In the genomic region with DNA sequence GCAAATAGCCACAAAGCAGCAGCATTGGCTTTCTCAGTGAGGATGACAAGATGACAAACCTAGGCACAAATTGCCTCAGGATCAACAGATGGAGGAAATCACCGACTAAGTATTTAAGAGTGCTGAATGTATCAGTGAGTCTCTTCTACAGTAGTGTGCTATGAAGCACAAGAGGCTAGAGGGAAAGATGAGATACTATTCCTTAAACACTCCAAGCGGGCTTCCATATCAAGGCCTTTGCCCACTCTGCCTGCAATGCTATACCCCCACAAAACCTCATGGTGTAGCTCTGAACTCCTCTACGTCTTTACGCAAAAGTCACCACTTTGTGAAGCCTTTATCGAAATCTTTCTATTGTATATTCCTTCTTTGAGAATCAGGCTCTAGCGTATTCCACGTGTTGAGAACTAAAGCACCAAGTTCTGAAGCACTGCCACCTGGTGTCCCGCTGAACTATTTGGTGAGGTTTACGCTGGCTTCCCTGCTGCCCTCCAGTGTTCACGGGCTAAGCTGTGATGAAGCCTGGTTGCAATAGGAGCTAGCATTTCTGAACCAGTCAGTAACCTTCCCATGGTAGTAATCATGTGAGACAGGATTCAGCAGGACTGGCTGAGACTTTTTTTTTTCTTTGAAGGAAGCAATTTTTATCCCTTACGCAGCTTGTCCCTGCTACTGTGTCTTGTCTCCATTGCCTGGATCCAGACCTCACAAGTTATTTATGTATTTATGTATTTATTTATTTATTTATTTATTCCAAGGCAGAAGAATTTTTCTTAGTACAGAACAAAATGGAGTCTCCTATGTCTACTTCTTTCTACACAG, we compare ENCODE assay signal across 8 cellular contexts.
DNase-seq lines count a peak whose midpoint lies in the region; ATAC-seq and FAIRE-seq lines count a peak whose summit lies in the region.

No MANE protein-coding gene starts in this region.

- FAIRE-seq in HTR-8/SVneo (lab: Jason Lieb, UNC), result no peak

- peak; percentile 44 to 68 for DNase-seq in SHP77 (lab: John Stamatoyannopoulos, UW)
- no peak for DNase-seq in SHP77 treated with DMSO at 0.1 percent for 48 hours (lab: John Stamatoyannopoulos, UW)
- DNase-seq in NCI-H446 treated with DMSO at 0.1 percent for 48 hours (lab: John Stamatoyannopoulos, UW), result peak; percentile 13
- peak; percentile 49 to 64 for DNase-seq in activated T-cell treated with anti-CD3 and anti-CD28 coated beads, Interleukin-2, amount 50 U/mL, for 48 hours
- DNase-seq in glomerular endothelial cell (ENCODE audit: extremely low read depth, low read depth, low spot score), result peak; percentile 67
- DNase-seq in pons (ENCODE audit: low spot score), result peak; percentile 70
- no peak for DNase-seq in HTR-8/SVneo (ENCODE audit: insufficient read length, low spot score)

- peak; percentile 72 for ATAC-seq in HG02642 (IDR thresholded peaks at IDR 0.05; ENCODE audit: poor library complexity, unreplicated experiment)

Comparison
In these comparisons a context has a peak if more than half of its experiments do, and no peak if none do; other contexts are left out.
1. DNase-seq: peak in SHP77 (2 of 2), NCI-H446 treated with DMSO at 0.1 percent for 48 hours (single experiment), activated T-cell treated with anti-CD3 and anti-CD28 coated beads, Interleukin-2, amount 50 U/mL, for 48 hours (2 of 2), glomerular endothelial cell (single experiment) and pons (single experiment); none in SHP77 treated with DMSO at 0.1 percent for 48 hours (single experiment) and HTR-8/SVneo (single experiment).